In the genomic region with DNA sequence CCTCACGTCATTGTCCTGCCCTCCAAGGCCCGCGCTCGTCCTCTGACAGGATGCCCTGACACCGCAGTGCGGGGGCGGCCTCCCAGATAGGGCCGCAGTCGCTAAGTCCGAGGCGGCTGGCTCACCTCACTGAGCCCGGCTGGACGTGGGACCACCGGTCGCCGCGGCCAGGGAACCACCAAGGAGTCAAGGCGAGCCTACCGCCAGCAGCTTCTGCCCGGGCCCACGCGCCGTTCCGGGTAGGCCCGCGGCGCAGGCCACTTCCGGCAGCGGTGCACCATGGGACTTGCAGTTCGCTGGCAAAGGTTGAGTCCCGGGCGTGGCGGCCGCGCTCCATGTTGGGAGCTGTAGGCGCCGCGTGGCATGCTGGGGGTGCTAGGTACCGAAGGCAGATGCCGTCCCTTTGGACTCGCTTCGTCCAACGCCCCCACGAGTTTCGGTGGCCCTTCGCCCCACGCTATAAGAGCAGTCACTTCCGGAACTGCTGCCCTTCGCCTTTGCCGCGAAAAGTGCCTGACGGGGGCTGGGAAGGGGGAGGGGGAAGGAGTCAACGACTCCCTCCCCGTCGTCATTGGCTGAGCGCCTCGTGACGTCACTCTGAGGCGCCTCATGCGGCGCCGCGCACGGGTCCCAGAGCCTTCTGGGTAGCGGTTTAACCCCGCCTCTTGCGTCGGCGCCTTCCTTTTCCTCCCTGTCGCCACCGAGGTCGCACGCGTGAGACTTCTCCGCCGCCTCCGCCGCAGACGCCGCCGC, we compare ENCODE assay signal across 1 cellular context.
TF ChIP-seq lines count a peak whose summit lies in the region.

Gene RPLP2 (plus strand): TSS at position 681 of the 753 bp plus-strand sequence. CDS start 268 bp downstream, outside the sequence.

TF ChIP-seq in HepG2, 621 proteins besides CTCF, POLR2A, EP300 and RAD21 (continues in another document):
- TF ChIP-seq ZNF281 (CRISPR knock-in tag; IDR thresholded peaks at IDR 0.05; ENCODE audit: borderline replicate concordance) (peak; percentile 70; the same call in 1 of the 2 replicates), ZNF879 (CRISPR knock-in tag; IDR thresholded peaks at IDR 0.05) (no peak), ZNF446 (CRISPR knock-in tag; IDR thresholded peaks at IDR 0.05) (no peak), HIVEP1 (CRISPR knock-in tag; IDR thresholded peaks at IDR 0.05) (peak; percentile 93), TEAD2 (CRISPR knock-in tag; IDR thresholded peaks at IDR 0.05) (no peak), ZNF276 (CRISPR knock-in tag; IDR thresholded peaks at IDR 0.05; ENCODE audit: low read depth) (peak; percentile 59; the same call in 1 of the 2 replicates), ZNF792 (CRISPR knock-in tag; IDR thresholded peaks at IDR 0.05) (peak; percentile 2; the same call in 1 of the 2 replicates), SPEN (CRISPR knock-in tag; IDR thresholded peaks at IDR 0.05; ENCODE audit: low read depth) (peak; percentile 89), ZNF496 (CRISPR knock-in tag; IDR thresholded peaks at IDR 0.05; ENCODE audit: insufficient replicate concordance) (no peak), ZNF451 (CRISPR knock-in tag; IDR thresholded peaks at IDR 0.05) (no peak), HMGXB3 (CRISPR knock-in tag; IDR thresholded peaks at IDR 0.05; ENCODE audit: borderline replicate concordance) (peak; percentile 87), SALL1 (CRISPR knock-in tag; IDR thresholded peaks at IDR 0.05) (peak; percentile 85), DNMT1 (CRISPR knock-in tag; IDR thresholded peaks at IDR 0.05) (0 out of 2 replicates have a peak, but pooled peaks have one; percentile 29), ELF4 (CRISPR knock-in tag; IDR thresholded peaks at IDR 0.05; ENCODE audit: borderline replicate concordance) (peak; percentile 90; the same call in 1 of the 2 replicates), PAF1 (CRISPR knock-in tag; IDR thresholded peaks at IDR 0.05) (no peak), ZNF709 (CRISPR knock-in tag; IDR thresholded peaks at IDR 0.05) (peak; percentile 80), ZNF639 (CRISPR knock-in tag; conservative IDR thresholded peaks at IDR 0.05) (no peak; the same call in 1 of the 2 replicates), PRDM4 (CRISPR knock-in tag; IDR thresholded peaks at IDR 0.05; ENCODE audit: borderline replicate concordance) (no peak), ZNF235 (CRISPR knock-in tag; IDR thresholded peaks at IDR 0.05; ENCODE audit: borderline replicate concordance) (no peak), PPARG (CRISPR knock-in tag; conservative IDR thresholded peaks at IDR 0.05) (no peak; the same call in none of the 2 replicates), ZNF557 (CRISPR knock-in tag; IDR thresholded peaks at IDR 0.05) (no peak), JDP2 (CRISPR knock-in tag; IDR thresholded peaks at IDR 0.05; ENCODE audit: borderline replicate concordance) (no peak), TAF15 (IDR thresholded peaks at IDR 0.05; ENCODE audit: low read depth, low read length, poor library complexity, severe bottlenecking) (no peak), ZBTB7B (CRISPR knock-in tag; IDR thresholded peaks at IDR 0.05) (peak; percentile 53; the same call in 1 of the 2 replicates), ARNT2 (CRISPR knock-in tag; IDR thresholded peaks at IDR 0.05; ENCODE audit: low read depth) (peak; percentile 75; the same call in 1 of the 2 replicates), GATAD1 (CRISPR knock-in tag; IDR thresholded peaks at IDR 0.05) (peak; percentile 94), ARID2 (CRISPR knock-in tag; IDR thresholded peaks at IDR 0.05; ENCODE audit: borderline replicate concordance) (peak; percentile 55; the same call in 1 of the 2 replicates)
- TF ChIP-seq, protein P1, sequence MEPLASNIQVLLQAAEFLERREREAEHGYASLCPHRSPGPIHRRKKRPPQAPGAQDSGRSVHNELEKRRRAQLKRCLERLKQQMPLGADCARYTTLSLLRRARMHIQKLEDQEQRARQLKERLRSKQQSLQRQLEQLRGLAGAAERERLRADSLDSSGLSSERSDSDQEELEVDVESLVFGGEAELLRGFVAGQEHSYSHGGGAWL (CRISPR knock-in tag; IDR thresholded peaks at IDR 0.05): peak; percentile 58
- TF ChIP-seq, protein P2, sequence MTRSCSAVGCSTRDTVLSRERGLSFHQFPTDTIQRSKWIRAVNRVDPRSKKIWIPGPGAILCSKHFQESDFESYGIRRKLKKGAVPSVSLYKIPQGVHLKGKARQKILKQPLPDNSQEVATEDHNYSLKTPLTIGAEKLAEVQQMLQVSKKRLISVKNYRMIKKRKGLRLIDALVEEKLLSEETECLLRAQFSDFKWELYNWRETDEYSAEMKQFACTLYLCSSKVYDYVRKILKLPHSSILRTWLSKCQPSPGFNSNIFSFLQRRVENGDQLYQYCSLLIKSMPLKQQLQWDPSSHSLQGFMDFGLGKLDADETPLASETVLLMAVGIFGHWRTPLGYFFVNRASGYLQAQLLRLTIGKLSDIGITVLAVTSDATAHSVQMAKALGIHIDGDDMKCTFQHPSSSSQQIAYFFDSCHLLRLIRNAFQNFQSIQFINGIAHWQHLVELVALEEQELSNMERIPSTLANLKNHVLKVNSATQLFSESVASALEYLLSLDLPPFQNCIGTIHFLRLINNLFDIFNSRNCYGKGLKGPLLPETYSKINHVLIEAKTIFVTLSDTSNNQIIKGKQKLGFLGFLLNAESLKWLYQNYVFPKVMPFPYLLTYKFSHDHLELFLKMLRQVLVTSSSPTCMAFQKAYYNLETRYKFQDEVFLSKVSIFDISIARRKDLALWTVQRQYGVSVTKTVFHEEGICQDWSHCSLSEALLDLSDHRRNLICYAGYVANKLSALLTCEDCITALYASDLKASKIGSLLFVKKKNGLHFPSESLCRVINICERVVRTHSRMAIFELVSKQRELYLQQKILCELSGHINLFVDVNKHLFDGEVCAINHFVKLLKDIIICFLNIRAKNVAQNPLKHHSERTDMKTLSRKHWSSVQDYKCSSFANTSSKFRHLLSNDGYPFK (CRISPR knock-in tag; IDR thresholded peaks at IDR 0.05; ENCODE audit: borderline replicate concordance): peak; percentile 96
- TF ChIP-seq, protein P3, sequence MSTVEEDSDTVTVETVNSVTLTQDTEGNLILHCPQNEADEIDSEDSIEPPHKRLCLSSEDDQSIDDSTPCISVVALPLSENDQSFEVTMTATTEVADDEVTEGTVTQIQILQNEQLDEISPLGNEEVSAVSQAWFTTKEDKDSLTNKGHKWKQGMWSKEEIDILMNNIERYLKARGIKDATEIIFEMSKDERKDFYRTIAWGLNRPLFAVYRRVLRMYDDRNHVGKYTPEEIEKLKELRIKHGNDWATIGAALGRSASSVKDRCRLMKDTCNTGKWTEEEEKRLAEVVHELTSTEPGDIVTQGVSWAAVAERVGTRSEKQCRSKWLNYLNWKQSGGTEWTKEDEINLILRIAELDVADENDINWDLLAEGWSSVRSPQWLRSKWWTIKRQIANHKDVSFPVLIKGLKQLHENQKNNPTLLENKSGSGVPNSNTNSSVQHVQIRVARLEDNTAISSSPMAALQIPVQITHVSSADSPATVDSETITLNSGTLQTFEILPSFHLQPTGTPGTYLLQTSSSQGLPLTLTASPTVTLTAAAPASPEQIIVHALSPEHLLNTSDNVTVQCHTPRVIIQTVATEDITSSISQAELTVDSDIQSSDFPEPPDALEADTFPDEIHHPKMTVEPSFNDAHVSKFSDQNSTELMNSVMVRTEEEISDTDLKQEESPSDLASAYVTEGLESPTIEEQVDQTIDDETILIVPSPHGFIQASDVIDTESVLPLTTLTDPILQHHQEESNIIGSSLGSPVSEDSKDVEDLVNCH (CRISPR knock-in tag; IDR thresholded peaks at IDR 0.05): no peak; the same call in 1 of the 2 replicates
- TF ChIP-seq, protein P4, sequence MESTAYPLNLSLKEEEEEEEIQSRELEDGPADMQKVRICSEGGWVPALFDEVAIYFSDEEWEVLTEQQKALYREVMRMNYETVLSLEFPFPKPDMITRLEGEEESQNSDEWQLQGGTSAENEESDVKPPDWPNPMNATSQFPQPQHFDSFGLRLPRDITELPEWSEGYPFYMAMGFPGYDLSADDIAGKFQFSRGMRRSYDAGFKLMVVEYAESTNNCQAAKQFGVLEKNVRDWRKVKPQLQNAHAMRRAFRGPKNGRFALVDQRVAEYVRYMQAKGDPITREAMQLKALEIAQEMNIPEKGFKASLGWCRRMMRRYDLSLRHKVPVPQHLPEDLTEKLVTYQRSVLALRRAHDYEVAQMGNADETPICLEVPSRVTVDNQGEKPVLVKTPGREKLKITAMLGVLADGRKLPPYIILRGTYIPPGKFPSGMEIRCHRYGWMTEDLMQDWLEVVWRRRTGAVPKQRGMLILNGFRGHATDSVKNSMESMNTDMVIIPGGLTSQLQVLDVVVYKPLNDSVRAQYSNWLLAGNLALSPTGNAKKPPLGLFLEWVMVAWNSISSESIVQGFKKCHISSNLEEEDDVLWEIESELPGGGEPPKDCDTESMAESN (CRISPR knock-in tag; conservative IDR thresholded peaks at IDR 0.05): peak; percentile 88
